Comparison of ENCODE assay signal across 31 cellular contexts in genomic region chr14:94031161-94031875, GRCh38. TPM values are rescaled to one million over a fixed set of nuclear protein-coding genes. Genes with fewer than 3 reads are reported as not detected.
"Had no signal": no experiment of that assay in that cellular context is flagged by ENCODE, and none has a peak within 500 bp of the region (broad histone marks: within the 10 kb centered on the region; RNA-seq: fewer than 3 reads in every experiment).

No MANE protein-coding gene starts in this region.

- H3K4me1 ChIP-seq: colonic mucosa had no signal

- H3K4me1 Mint-ChIP-seq: mesothelial cell of epicardium had no signal

- H3K27ac Mint-ChIP-seq: mesothelial cell of epicardium had no signal

- DNase-seq: cortex of kidney; effector CD4-positive, alpha-beta T cell; effector memory CD4-positive, alpha-beta T cell; erythroblast; esophagus squamous epithelium; foreskin fibroblast; foreskin melanocyte; gastrocnemius medialis; glutamatergic neuron; heart right ventricle; hippocampal formation; left cardiac atrium; left lung; left ventricle myocardium superior; lower lobe of right lung; mesenchymal stem cell had no signal

- H3K27me3 ChIP-seq: colonic mucosa, dorsolateral prefrontal cortex, esophagus squamous epithelium, gastrocnemius medialis, heart right ventricle, left lung had no signal

- H3K27me3 Mint-ChIP-seq: dendritic cell treated with granulocyte-macrophage colony-stimulating factor and Interleukin-4, amounts not matched to agents 40 ng/mL and 50 ng/mL, for 4 days had no signal

- H3K9me3 ChIP-seq: colonic mucosa, esophagus squamous epithelium, gastrocnemius medialis, left lung, lower lobe of right lung, mucosa of descending colon had no signal

- H3K4me3 ChIP-seq: colonic mucosa, dorsolateral prefrontal cortex, esophagus squamous epithelium, gastrocnemius medialis, heart right ventricle, left lung, lower lobe of right lung, mucosa of descending colon had no signal

- H3K9me3 Mint-ChIP-seq: dendritic cell treated with granulocyte-macrophage colony-stimulating factor and Interleukin-4, amounts not matched to agents 40 ng/mL and 50 ng/mL, for 4 days; mesothelial cell of epicardium had no signal

- H3K36me3 Mint-ChIP-seq: mesothelial cell of epicardium had no signal

- H3K36me3 ChIP-seq: colonic mucosa, esophagus squamous epithelium, gastrocnemius medialis, heart right ventricle, left lung, lower lobe of right lung had no signal

- ATAC-seq: esophagus mucosa, gastrocnemius medialis, heart right ventricle, left cardiac atrium, left lung, left ventricle myocardium superior, lower lobe of right lung had no signal

- H3K4me3 Mint-ChIP-seq: dendritic cell treated with granulocyte-macrophage colony-stimulating factor and Interleukin-4, amounts not matched to agents 40 ng/mL and 50 ng/mL, for 4 days; mesothelial cell of epicardium had no signal

- H3K27ac ChIP-seq: colonic mucosa, epithelial cell of prostate, esophagus squamous epithelium, gastrocnemius medialis, heart right ventricle, left lung, lower lobe of right lung had no signal

RNA-seq across cellular contexts. Expression of gene CCDC197, which starts 34.2 kb away (rescaled TPM):
- total RNA-seq: chondrocyte, colonic mucosa, esophagus mucosa, esophagus squamous epithelium, glomerular endothelial cell, kidney epithelial cell, left cardiac atrium, left lung, lower leg skin, lower lobe of right lung, lung microvascular endothelial cell, mesenteric fat pad, mesothelial cell of epicardium, mucosa of descending colon, myocyte had no signal
- polyA plus RNA-seq: keratinocyte had no signal

RNA-seq across cellular contexts. Expression of gene ASB2, which starts 54.9 kb away (rescaled TPM):
- total RNA-seq: lung microvascular endothelial cell had no signal
